4 cellular contexts compared by ENCODE assay signal in the genomic region with DNA sequence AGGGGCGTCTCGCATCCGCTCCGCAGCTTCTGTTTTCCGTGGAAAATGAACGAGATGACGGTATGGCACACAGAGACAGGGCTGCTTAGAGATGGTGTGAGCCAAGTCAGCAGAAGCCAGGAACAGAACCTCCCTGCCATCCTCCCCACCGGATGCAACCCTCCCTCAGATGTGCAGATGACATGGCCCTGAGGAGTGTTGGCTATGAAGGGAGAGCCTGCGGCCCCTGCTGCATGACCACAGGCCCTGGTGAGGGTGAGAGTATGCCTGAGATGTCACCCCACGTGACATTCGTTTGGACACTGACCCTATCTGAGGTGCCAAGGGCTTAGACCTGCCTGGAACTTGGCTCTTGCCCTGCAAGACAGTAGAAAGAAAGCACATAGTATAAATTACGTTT. TPM values are rescaled to one million over a fixed set of nuclear protein-coding genes. Genes with fewer than 3 reads are reported as not detected.
"Had no signal": no experiment of that assay in that cellular context is flagged by ENCODE, and none has a peak within 500 bp of the region (broad histone marks: within the 10 kb centered on the region; RNA-seq: fewer than 3 reads in every experiment).

No MANE protein-coding gene starts in this region.

- H3K4me3 ChIP-seq: GM23338 had no signal

- ATAC-seq: GM23338 had no signal

- DNase-seq: H9, HCEC 1CT, IMR-90 had no signal

- H3K4me3 Mint-ChIP-seq: GM23338, H9 had no signal

- H3K27ac Mint-ChIP-seq: GM23338, H9 had no signal

RNA-seq across cellular contexts. Expression of gene WIPF3, which starts 29.4 kb away (rescaled TPM):
- total RNA-seq: IMR-90 had no signal
- polyA plus RNA-seq: IMR-90 had no signal
